ENCODE assay signal across 18 cellular contexts in the genomic region with DNA sequence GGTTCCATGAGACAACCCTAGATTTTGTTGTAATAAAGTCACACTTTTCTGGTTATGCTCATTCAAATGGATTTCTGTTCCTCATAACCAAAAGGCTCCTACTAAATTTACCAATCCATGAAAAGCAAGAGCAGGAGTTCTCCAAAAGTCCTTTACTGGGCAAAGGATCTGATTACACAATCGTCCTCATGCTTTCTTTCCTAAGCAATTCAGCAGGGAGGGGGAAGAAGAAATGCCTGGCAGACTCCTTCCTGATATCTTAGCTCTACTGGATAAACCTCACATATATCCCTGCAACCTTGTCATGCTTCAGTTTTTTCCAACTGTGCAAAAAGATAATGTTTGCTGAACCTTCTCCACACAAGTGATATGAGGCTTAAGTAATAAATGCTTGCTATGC.
DNase-seq lines count a peak whose midpoint lies in the region; ATAC-seq and TF ChIP-seq lines count a peak whose summit lies in the region.
"Had no signal": no experiment of that assay in that cellular context is flagged by ENCODE, and none has a peak within 500 bp of the region (broad histone marks: within the 10 kb centered on the region; RNA-seq: fewer than 3 reads in every experiment).

No MANE protein-coding gene starts in this region.

- CTCF ChIA-PET in activated CD8-positive, alpha-beta T cell treated with anti-CD3 and anti-CD28 coated beads, Interleukin-2, amount 10 ng/mL, durations not matched to agents 7 days and 5 days (lab: Charles Lee), result interaction anchor here (1.7 kb wide), 1 partner anchor 88 kb away, joined by 5 read pairs; no protein-coding TSS in a partner anchor

- H3K4me1 ChIP-seq in GM23248 (ENCODE audit: insufficient read depth), result no peaks in the 10 kb centered on the region
- H3K4me1 ChIP-seq in neuronal stem cell (ENCODE audit: control insufficient read depth in 2 of 2, insufficient read depth in 1 of 2, low read depth in 1 of 2, low read length in 2 of 2), result peaks cover 0 to 2% of the 10 kb centered on the region in 2 donors
- no peaks in the 10 kb centered on the region for H3K4me1 ChIP-seq in osteoblast (ENCODE audit: insufficient read depth, low read length)
- H3K4me1 ChIP-seq: HAP-1 had no signal

- H3K36me3 ChIP-seq in GM23248 (ENCODE audit: low read depth) (no peaks in the 10 kb centered on the region), neuronal stem cell (replicated peaks in 1 of 2; ENCODE audit: control insufficient read depth in 2 of 2, insufficient read depth in 2 of 2, low read length in 2 of 2) (no peaks in the 10 kb centered on the region), osteoblast (ENCODE audit: insufficient read depth, low read length) (no peaks in the 10 kb centered on the region)
- H3K36me3 ChIP-seq: HAP-1, MG63, thoracic aorta had no signal

- peaks cover 15% of the 10 kb centered on the region for H3K9me3 Mint-ChIP-seq in activated CD8-positive, alpha-beta T cell treated with anti-CD3 and anti-CD28 coated beads, Interleukin-2, amount 10 ng/mL, durations not matched to agents 7 days and 5 days (ENCODE audit: insufficient read depth)
- peaks cover 22% of the 10 kb centered on the region for H3K9me3 Mint-ChIP-seq in stimulated activated memory B cell treated with anti-CD40 and anti-IgM and Interleukin-4, amounts not matched to agents 10 μg/mL and 1 μg/mL and 100 μg/mL, for 72 hours

- no peaks in the 10 kb centered on the region for H3K79me2 ChIP-seq in GM23248 (ENCODE audit: insufficient read depth)
- H3K79me2 ChIP-seq in osteoblast (ENCODE audit: insufficient read depth, low read length), result no peaks in the 10 kb centered on the region

- H3K4ac ChIP-seq in neuronal stem cell (ENCODE audit: low read length), result no peak overlapping the region

- H2BK120ac ChIP-seq in neuronal stem cell (ENCODE audit: low read depth, low read length), result no peak overlapping the region

- peak; percentile 36 for DNase-seq in GM23248
- peak; percentile 21 for DNase-seq in M059J (ENCODE audit: low read depth)
- peak; percentile 10 for DNase-seq in fibroblast of gingiva (ENCODE audit: low read depth)
- DNase-seq in neuronal stem cell (ENCODE audit: low spot score), result no peak
- no peak for DNase-seq in activated CD8-positive, alpha-beta T cell treated with anti-CD3 and anti-CD28 coated beads, Interleukin-2, amount 10 ng/mL, durations not matched to agents 7 days and 5 days
- DNase-seq in osteoblast (ENCODE audit: insufficient read length, low spot score, missing footprints), result no peak
- no peak for DNase-seq in activated T-cell treated with anti-CD3 and anti-CD28 coated beads, Interleukin-2, amount 50 U/mL, for 1 hour
- DNase-seq: activated CD8-positive, alpha-beta memory T cell treated with anti-CD3 and anti-CD28 coated beads, Interleukin-2, amount 10 ng/mL, durations not matched to agents 7 days and 5 days; activated effector memory CD4-positive, alpha-beta T cell treated with anti-CD3 and anti-CD28 coated beads, Interleukin-2, amount 50 U/mL, for 16 hours; head of caudate nucleus; MG63; NCI-H2171; stimulated activated CD4-positive, alpha-beta T cell treated with anti-CD3 and anti-CD28 coated beads, Interleukin-4, amount 100 ng/mL, for 1 hour; stimulated activated CD8-positive, alpha-beta memory T cell treated with anti-CD3 and anti-CD28 coated beads, Interleukin-4, amount 100 ng/mL, for 48 hours had no signal

- H3K4me1 Mint-ChIP-seq in activated CD8-positive, alpha-beta T cell treated with anti-CD3 and anti-CD28 coated beads, Interleukin-2, amount 10 ng/mL, durations not matched to agents 7 days and 5 days (ENCODE audit: low read depth), result no peaks in the 10 kb centered on the region
- H3K4me1 Mint-ChIP-seq in stimulated activated memory B cell treated with anti-CD40 and anti-IgM and Interleukin-4, amounts not matched to agents 10 μg/mL and 1 μg/mL and 100 μg/mL, for 72 hours, result no peaks in the 10 kb centered on the region
- H3K4me1 Mint-ChIP-seq: activated CD8-positive, alpha-beta memory T cell treated with anti-CD3 and anti-CD28 coated beads, Interleukin-2, amount 10 ng/mL, durations not matched to agents 7 days and 5 days had no signal

- no peaks in the 10 kb centered on the region for H3K79me1 ChIP-seq in neuronal stem cell (ENCODE audit: low read depth, low read length)

- no peak overlapping the region for H3K4me3 Mint-ChIP-seq in activated CD8-positive, alpha-beta T cell treated with anti-CD3 and anti-CD28 coated beads, Interleukin-2, amount 10 ng/mL, durations not matched to agents 7 days and 5 days
- H3K4me3 Mint-ChIP-seq in stimulated activated memory B cell treated with anti-CD40 and anti-IgM and Interleukin-4, amounts not matched to agents 10 μg/mL and 1 μg/mL and 100 μg/mL, for 72 hours, result no peak overlapping the region
- H3K4me3 Mint-ChIP-seq: activated CD8-positive, alpha-beta memory T cell treated with anti-CD3 and anti-CD28 coated beads, Interleukin-2, amount 10 ng/mL, durations not matched to agents 7 days and 5 days had no signal

- no peak overlapping the region for H3K14ac ChIP-seq in neuronal stem cell (ENCODE audit: low read length)

- no peak overlapping the region for H3K9ac ChIP-seq in GM23248
- no peak overlapping the region for H3K9ac ChIP-seq in neuronal stem cell (ENCODE audit: low read depth, low read length, poor library complexity)

- H3F3A ChIP-seq in GM23248 (ENCODE audit: insufficient read depth), result no peaks in the 10 kb centered on the region

- H2BK12ac ChIP-seq in neuronal stem cell (ENCODE audit: low read length), result no peak overlapping the region

- H2AK5ac ChIP-seq in neuronal stem cell (ENCODE audit: low read depth, low read length), result no peak overlapping the region

- H2BK5ac ChIP-seq in neuronal stem cell (ENCODE audit: low read length), result no peak overlapping the region

- H2AFZ ChIP-seq in GM23248 (peak overlapping the region; percentile 29; the same call in 1 of the 2 replicates), neuronal stem cell (ENCODE audit: low read length) (peak overlapping the region; percentile 29), osteoblast (ENCODE audit: low read length) (no peak overlapping the region)

- H3K4me3 ChIP-seq in GM23248 (no peak overlapping the region), neuronal stem cell (ENCODE audit: low read length in 2 of 2) (no peak overlapping the region), osteoblast (ENCODE audit: insufficient read depth, low read length) (no peak overlapping the region)
- H3K4me3 ChIP-seq: HAP-1, MG63, thoracic aorta had no signal

- H4K20me1 ChIP-seq in GM23248 (ENCODE audit: insufficient read depth) (no peaks in the 10 kb centered on the region), osteoblast (ENCODE audit: insufficient read depth, low read length) (no peaks in the 10 kb centered on the region)

- peaks cover 15% of the 10 kb centered on the region; the same call in 1 of the 2 replicates for H3K27me3 ChIP-seq in GM23248 (replicated peaks; ENCODE audit: insufficient read depth)
- H3K27me3 ChIP-seq in neuronal stem cell (ENCODE audit: control insufficient read depth in 3 of 3, insufficient read depth in 3 of 3, low read depth in 1 of 3, low read length in 3 of 3), result no peaks in the 10 kb centered on the region
- no peaks in the 10 kb centered on the region for H3K27me3 ChIP-seq in osteoblast (ENCODE audit: insufficient read depth, low read length)
- H3K27me3 ChIP-seq: MG63 had no signal

- TF ChIP-seq CTCF in osteoblast (IDR thresholded peaks at IDR 0.05; ENCODE audit: extremely low read depth, low read depth, low read length), result no peak

- in situ Hi-C loops in GM23248 (cut with MboI), result no loop called here

- WGBS in GM23248 (ENCODE audit: low coverage in 1 of 2, low lambda C conversion rate in 2 of 2, missing lambda C conversion rate in 2 of 2), 2 experiments, result 4 to 6% methylated on average over 1 of the region's 1 CpG
- WGBS in neuronal stem cell (ENCODE audit: extremely low coverage in 2 of 2, insufficient read length in 2 of 2, insufficient replicate concordance in 1 of 2), 2 donors, result no CpG with 5 or more reads among the region's 1 CpG

- H3K27ac ChIP-seq in GM23248 (no peak overlapping the region), neuronal stem cell (replicated peaks; ENCODE audit: low read length) (no peak overlapping the region), osteoblast (ENCODE audit: low read depth, low read length) (no peak overlapping the region)
- H3K27ac ChIP-seq: thoracic aorta had no signal

- no peak for ATAC-seq in activated CD8-positive, alpha-beta T cell treated with anti-CD3 and anti-CD28 coated beads, Interleukin-2, amount 10 ng/mL, durations not matched to agents 7 days and 5 days
- ATAC-seq in stimulated activated memory B cell treated with anti-CD40 and anti-IgM and Interleukin-4, amounts not matched to agents 10 μg/mL and 1 μg/mL and 100 μg/mL, for 72 hours, result no peak
- ATAC-seq: activated CD4-positive, CD25-positive, alpha-beta regulatory T cell treated with anti-CD3 and anti-CD28 coated beads, Interleukin-2, amount 50 U/mL, for 24 hours; activated CD8-positive, alpha-beta memory T cell treated with anti-CD3 and anti-CD28 coated beads, Interleukin-2, amount 10 ng/mL, durations not matched to agents 7 days and 5 days had no signal

- H3K23ac ChIP-seq in neuronal stem cell (ENCODE audit: low read depth, low read length, poor library complexity), result no peak overlapping the region

- H3K9me2 ChIP-seq in GM23248 (ENCODE audit: insufficient read depth), result no peaks in the 10 kb centered on the region

- H2BK15ac ChIP-seq in neuronal stem cell (ENCODE audit: low read length), result no peak overlapping the region

- no peak overlapping the region for H4K8ac ChIP-seq in neuronal stem cell (ENCODE audit: low read depth, low read length)

- peaks cover 18% of the 10 kb centered on the region for H3K27me3 Mint-ChIP-seq in activated CD8-positive, alpha-beta T cell treated with anti-CD3 and anti-CD28 coated beads, Interleukin-2, amount 10 ng/mL, durations not matched to agents 7 days and 5 days (ENCODE audit: low read depth)
- peaks cover 64% of the 10 kb centered on the region for H3K27me3 Mint-ChIP-seq in stimulated activated memory B cell treated with anti-CD40 and anti-IgM and Interleukin-4, amounts not matched to agents 10 μg/mL and 1 μg/mL and 100 μg/mL, for 72 hours

- POLR2A ChIA-PET in activated CD8-positive, alpha-beta T cell treated with anti-CD3 and anti-CD28 coated beads, Interleukin-2, amount 10 ng/mL, durations not matched to agents 7 days and 5 days (lab: Charles Lee), result no interaction called here

- H3K4me2 ChIP-seq in GM23248 (ENCODE audit: unreplicated experiment) (peak overlapping the region; percentile 23), neuronal stem cell (ENCODE audit: insufficient read depth, low read length, poor library complexity, severe bottlenecking) (no peak overlapping the region), osteoblast (ENCODE audit: insufficient read depth, low read length) (no peak overlapping the region)

- H3K27ac Mint-ChIP-seq in activated CD8-positive, alpha-beta T cell treated with anti-CD3 and anti-CD28 coated beads, Interleukin-2, amount 10 ng/mL, durations not matched to agents 7 days and 5 days, result no peak overlapping the region
- H3K27ac Mint-ChIP-seq in stimulated activated memory B cell treated with anti-CD40 and anti-IgM and Interleukin-4, amounts not matched to agents 10 μg/mL and 1 μg/mL and 100 μg/mL, for 72 hours, result no peak overlapping the region
- H3K27ac Mint-ChIP-seq: activated CD8-positive, alpha-beta memory T cell treated with anti-CD3 and anti-CD28 coated beads, Interleukin-2, amount 10 ng/mL, durations not matched to agents 7 days and 5 days had no signal

- H3K18ac ChIP-seq in neuronal stem cell (ENCODE audit: low read length), result no peak overlapping the region

- H4K91ac ChIP-seq in neuronal stem cell (ENCODE audit: low read depth, low read length, poor library complexity), result no peak overlapping the region

- H3K9me3 ChIP-seq in GM23248 (ENCODE audit: low read depth) (no peaks in the 10 kb centered on the region), neuronal stem cell (replicated peaks in 1 of 2; ENCODE audit: control insufficient read depth in 2 of 2, insufficient read depth in 1 of 2, low read depth in 1 of 2, low read length in 2 of 2) (no peaks in the 10 kb centered on the region), osteoblast (ENCODE audit: low read depth, low read length) (no peaks in the 10 kb centered on the region)
- H3K9me3 ChIP-seq: HAP-1 had no signal

- H3K36me3 Mint-ChIP-seq in activated CD8-positive, alpha-beta T cell treated with anti-CD3 and anti-CD28 coated beads, Interleukin-2, amount 10 ng/mL, durations not matched to agents 7 days and 5 days (ENCODE audit: low read depth), result no peaks in the 10 kb centered on the region
- H3K36me3 Mint-ChIP-seq in stimulated activated memory B cell treated with anti-CD40 and anti-IgM and Interleukin-4, amounts not matched to agents 10 μg/mL and 1 μg/mL and 100 μg/mL, for 72 hours, result peaks cover 2% of the 10 kb centered on the region

Comparison
In these comparisons a context has a peak if more than half of its experiments do, and no peak if none do; other contexts are left out.
1. DNase-seq: peak in GM23248 (single experiment), M059J (single experiment) and fibroblast of gingiva (single experiment); none in neuronal stem cell (single experiment), activated CD8-positive, alpha-beta T cell treated with anti-CD3 and anti-CD28 coated beads, Interleukin-2, amount 10 ng/mL, durations not matched to agents 7 days and 5 days (single experiment), osteoblast (single experiment) and activated T-cell treated with anti-CD3 and anti-CD28 coated beads, Interleukin-2, amount 50 U/mL, for 1 hour (single experiment).